12 cellular contexts compared by ENCODE assay signal in genomic region chr19:9912551-9913236, GRCh38. TPM values are rescaled to one million over a fixed set of nuclear protein-coding genes. Genes with fewer than 3 reads are reported as not detected.
DNase-seq lines count a peak whose midpoint lies in the region; ATAC-seq, FAIRE-seq and TF ChIP-seq lines count a peak whose summit lies in the region.
"Had no signal": no experiment of that assay in that cellular context is flagged by ENCODE, and none has a peak within 500 bp of the region (broad histone marks: within the 10 kb centered on the region; RNA-seq: fewer than 3 reads in every experiment).

No MANE protein-coding gene starts in this region.

- H3K4me1 ChIP-seq in A549: peaks cover 10% of the 10 kb centered on the region; the same call in 1 of the 3 replicates

- peak overlapping the region in 7 of 8 donors; percentile 36 to 84 (median 71) for H3K4me3 Mint-ChIP-seq in naive B cell

- H3K4me3 ChIP-seq in A549 (peak overlapping the region; percentile 80), H7 (ENCODE audit: insufficient read depth, low read depth, low read length) (peak overlapping the region; percentile 66), brain microvascular endothelial cell (ENCODE audit: low read depth, low read length) (peak overlapping the region; percentile 27)

- H3K9me3 Mint-ChIP-seq in naive B cell: peaks cover 0 to 5% (median 4%) of the 10 kb centered on the region in 7 donors

- H3K4me2 ChIP-seq in A549: peak overlapping the region; percentile 99

- no peak for TF ChIP-seq RAD21 in A549 (conservative IDR thresholded peaks at IDR 0.05 in 1 of 2, IDR thresholded peaks at IDR 0.05 in 1 of 2)

- H3K4me1 Mint-ChIP-seq in naive B cell: peaks cover 8 to 12% (median 9%) of the 10 kb centered on the region in 3 donors

- no peak for TF ChIP-seq EP300 in A549 (IDR thresholded peaks at IDR 0.05)

- CTCF ChIA-PET in A549 (lab: Yijun Ruan, JAX): interaction anchor here (0.9 kb wide), 2 partner anchors 18 to 27 kb away, joined by 4 read pairs; no protein-coding TSS in a partner anchor

- TF ChIP-seq CTCF in A549 (IDR thresholded peaks at IDR 0.05) (no peak), brain microvascular endothelial cell (IDR thresholded peaks at IDR 0.05; ENCODE audit: low read depth, low read length, missing control alignments) (no peak)

- H3K36me3 Mint-ChIP-seq in naive B cell: no peaks in the 10 kb centered on the region

- H3K27ac ChIP-seq in A549 (peak overlapping the region; percentile 89 to 95; a peak in 4 of 6 replicates), brain microvascular endothelial cell (no peak overlapping the region)
- H3K27ac ChIP-seq: C4-2B had no signal

- FAIRE-seq in A549 (lab: Jason Lieb, UNC): no peak
- FAIRE-seq in HTR-8/SVneo (lab: Jason Lieb, UNC): no peak

- peaks cover 35 to 44% (median 38%) of the 10 kb centered on the region in 3 donors for H3K27me3 Mint-ChIP-seq in naive B cell

- in situ Hi-C loops in brain microvascular endothelial cell (cut with HindIII; ENCODE audit: low pct_ligation_motif_present, low sequenced_read_pairs): no loop called here

- H3K27ac Mint-ChIP-seq in naive B cell: peak overlapping the region in 2 of 6 donors; percentile 64 to 90

- no peak for ATAC-seq in A549
- ATAC-seq in naive B cell (ENCODE audit: low read depth in 2 of 2): no peak
- ATAC-seq: left ventricle myocardium superior had no signal

- TF ChIP-seq POLR2A in A549 (IDR thresholded peaks at IDR 0.05; ENCODE audit: low read length): no peak

- H3K27me3 ChIP-seq in H7 (ENCODE audit: control insufficient read depth, insufficient read depth, low read length) (peaks cover 13% of the 10 kb centered on the region), brain microvascular endothelial cell (replicated peaks) (peaks cover 5% of the 10 kb centered on the region)

- H3K36me3 ChIP-seq in H7 (replicated peaks; ENCODE audit: control insufficient read depth, insufficient read depth, low read length) (no peaks in the 10 kb centered on the region), brain microvascular endothelial cell (replicated peaks) (no peaks in the 10 kb centered on the region)
- H3K36me3 ChIP-seq: upper lobe of left lung had no signal

- H3K9me3 ChIP-seq in A549: no peaks in the 10 kb centered on the region
- H3K9me3 ChIP-seq: upper lobe of left lung had no signal

- 68% methylated on average over 22 of the region's 24 CpGs for whole genome bisulfite sequencing in A549 (ENCODE audit: missing lambda C conversion rate)

- POLR2A ChIA-PET in A549 (lab: Yijun Ruan, JAX): no interaction called here

- no peak for DNase-seq in A549 (ENCODE audit: low read depth in 1 of 2, low spot score in 1 of 2)
- DNase-seq in H7: peak; percentile 71
- DNase-seq in brain microvascular endothelial cell: no peak
- DNase-seq in naive B cell: no peak
- DNase-seq in NCI-H524 treated with DMSO at 0.1 percent for 48 hours (lab: John Stamatoyannopoulos, UW): no peak
- DNase-seq in RKO (ENCODE audit: low spot score): no peak
- DNase-seq in DMS79 treated with DMSO at 0.1 percent for 48 hours (lab: John Stamatoyannopoulos, UW): no peak
- DNase-seq in HTR-8/SVneo (ENCODE audit: insufficient read length, low spot score): no peak
- DNase-seq: left ventricle myocardium superior, NCI-H187 treated with DMSO at 0.1 percent for 48 hours had no signal

TF ChIP-seq in A549, 52 proteins besides CTCF, POLR2A, EP300 and RAD21:
- no peak for TF ChIP-seq ZSCAN20 (CRISPR knock-in tag; IDR thresholded peaks at IDR 0.05)
- no peak for TF ChIP-seq PBX3 (IDR thresholded peaks at IDR 0.05)
- no peak for TF ChIP-seq FOSL2 (IDR thresholded peaks at IDR 0.05)
- no peak for TF ChIP-seq FOSL2 (CRISPR knock-in tag; IDR thresholded peaks at IDR 0.05)
- no peak for TF ChIP-seq FOSB (CRISPR knock-in tag; IDR thresholded peaks at IDR 0.05)
- TF ChIP-seq RFX5 (IDR thresholded peaks at IDR 0.05): no peak
- no peak for TF ChIP-seq HOXB13 (CRISPR knock-in tag; IDR thresholded peaks at IDR 0.05; ENCODE audit: low read depth)
- no peak for TF ChIP-seq CHD4 (IDR thresholded peaks at IDR 0.05; ENCODE audit: borderline replicate concordance)
- TF ChIP-seq HOXA7 (CRISPR knock-in tag; IDR thresholded peaks at IDR 0.05): no peak
- no peak for TF ChIP-seq CEBPB (IDR thresholded peaks at IDR 0.05)
- TF ChIP-seq PHF8 (IDR thresholded peaks at IDR 0.05; ENCODE audit: borderline replicate concordance, low read depth): no peak
- no peak for TF ChIP-seq CBX2 (IDR thresholded peaks at IDR 0.05; ENCODE audit: borderline replicate concordance, low read depth)
- TF ChIP-seq MAZ (IDR thresholded peaks at IDR 0.05; ENCODE audit: borderline replicate concordance, low read depth, low read length): no peak
- no peak for TF ChIP-seq KDM5A (IDR thresholded peaks at IDR 0.05)

RNA-seq across cellular contexts. Expression of gene OLFM2, which starts 23.6 kb away (rescaled TPM):
- 6.5 and 6.6 TPM in 2 replicates for polyA plus RNA-seq in A549 (2011; rRNA removed)
- polyA plus RNA-seq in A549 (2012; cell fraction: cytosol; rRNA removed): 9.4 and 13.2 TPM in 2 replicates
- polyA plus RNA-seq in A549 (2012; cell fraction: nucleus; rRNA removed): 9.2 and 9.8 TPM in 2 replicates
- polyA plus RNA-seq in A549 (2017; fragmentation: RNase III; extraction: RNeasy Plus Mini Kit Qiagen cat#74134 plus additional on column Dnase treatment): 6.6 to 8.0 TPM (median 7.7 TPM) in 3 replicates
- polyA minus RNA-seq in A549 (2011; rRNA and poly(A)+ RNA removed): 7.0 and 8.2 TPM in 2 replicates
- 40.0 and 63.4 TPM in 2 replicates for total RNA-seq in H7 (2014; rRNA removed; shearing (Covaris generic))
- polyA plus RNA-seq in naive B cell (ENCODE audit: low read depth in 6 of 6): not detected

Comparison
In these comparisons a context has a peak if more than half of its experiments do, and no peak if none do; other contexts are left out.
1. H3K4me3 ChIP-seq: peak in every context shown above with its lines; median percentile 80 in A549; 66 in H7; 27 in brain microvascular endothelial cell.
2. RNA of gene OLFM2, which starts 23.6 kb away (polyA plus RNA-seq): 6.5 to 13.2 TPM in A549; not detected in naive B cell; every median in the first group is over 4 times any median in the second.